In the genomic region with DNA sequence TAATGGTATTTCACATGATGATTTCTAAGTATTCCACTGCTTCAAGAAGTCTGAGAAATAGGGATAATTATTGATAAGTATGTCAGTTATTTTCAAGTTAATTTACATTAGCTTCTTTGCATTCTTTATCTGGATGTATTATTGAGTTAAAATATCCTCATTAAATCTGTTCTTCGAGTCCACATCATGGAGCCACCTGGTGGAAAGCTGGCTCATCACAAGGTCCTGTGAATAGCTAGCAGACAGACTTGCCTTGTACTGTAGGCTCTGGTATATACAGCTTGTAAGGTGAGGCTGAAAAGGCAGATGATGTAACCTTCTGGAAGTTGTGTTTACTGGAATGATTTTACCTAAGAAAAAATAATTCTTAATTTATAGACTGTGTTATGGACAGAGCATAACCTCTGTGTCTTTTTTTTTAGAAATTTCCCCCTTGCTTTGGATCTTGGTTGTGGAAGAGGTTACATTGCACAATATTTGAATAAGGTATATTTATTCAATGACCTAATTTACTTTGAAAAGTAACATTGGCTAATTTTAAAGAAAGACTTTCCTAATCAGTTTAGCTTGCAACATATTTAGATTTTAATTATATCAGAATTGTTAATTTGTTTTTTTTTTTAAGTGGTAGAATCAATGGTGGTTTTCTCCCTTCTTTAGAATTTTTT, we compare ENCODE assay signal across 8 cellular contexts. TPM values are rescaled to one million over a fixed set of nuclear protein-coding genes. Genes with fewer than 3 reads are reported as not detected.
DNase-seq lines count a peak whose midpoint lies in the region; ATAC-seq, FAIRE-seq and TF ChIP-seq lines count a peak whose summit lies in the region.

No MANE protein-coding gene starts in this region.

- in situ Hi-C loops in ACHN (cut with HindIII; ENCODE audit: low pct_ligation_motif_present, low pct_unique_long_range_greater_than_20kb, low sequenced_read_pairs) = no loop called here

- H3K27me3 Mint-ChIP-seq in activated CD4-positive, alpha-beta T cell treated with anti-CD3 and anti-CD28 coated beads, Interleukin-2, amount 10 ng/mL, durations not matched to agents 7 days and 5 days = no peaks in the 10 kb centered on the region

- POLR2A ChIA-PET in activated CD4-positive, alpha-beta T cell treated with anti-CD3 and anti-CD28 coated beads, Interleukin-2, amount 10 ng/mL, durations not matched to agents 7 days and 5 days (lab: Charles Lee) = no interaction called here

- H3K9me3 Mint-ChIP-seq in activated CD4-positive, alpha-beta T cell treated with anti-CD3 and anti-CD28 coated beads, Interleukin-2, amount 10 ng/mL, durations not matched to agents 7 days and 5 days = no peaks in the 10 kb centered on the region

- H3K4me3 ChIP-seq in fibroblast of mammary gland (ENCODE audit: control insufficient read depth, low read depth, low read length) = no peak overlapping the region

- H3K27ac Mint-ChIP-seq in activated CD4-positive, alpha-beta T cell treated with anti-CD3 and anti-CD28 coated beads, Interleukin-2, amount 10 ng/mL, durations not matched to agents 7 days and 5 days = no peak overlapping the region

- CTCF ChIA-PET in activated CD4-positive, alpha-beta T cell treated with anti-CD3 and anti-CD28 coated beads, Interleukin-2, amount 10 ng/mL, durations not matched to agents 7 days and 5 days (lab: Charles Lee) = interaction anchor here (0.8 to 1.6 kb wide), 5 partner anchors 11 to 30 kb away, joined by 3 to 6 read pairs (median 3); no protein-coding TSS in a partner anchor

- peak; percentile 40 for ATAC-seq in HG02870 (IDR thresholded peaks at IDR 0.05; ENCODE audit: unreplicated experiment)

- TF ChIP-seq CTCF in fibroblast of mammary gland (conservative IDR thresholded peaks at IDR 0.05; ENCODE audit: control insufficient read depth, insufficient read depth, low read depth, low read length) = peak; percentile 64

- FAIRE-seq in G401.6 (lab: Jason Lieb, UNC) = peak; percentile 89

- H3K4me3 Mint-ChIP-seq in activated CD4-positive, alpha-beta T cell treated with anti-CD3 and anti-CD28 coated beads, Interleukin-2, amount 10 ng/mL, durations not matched to agents 7 days and 5 days = no peak overlapping the region

- peaks cover 33% of the 10 kb centered on the region for H3K36me3 Mint-ChIP-seq in activated CD4-positive, alpha-beta T cell treated with anti-CD3 and anti-CD28 coated beads, Interleukin-2, amount 10 ng/mL, durations not matched to agents 7 days and 5 days (ENCODE audit: low read depth)

- DNase-seq in ACHN (peak; percentile 62), NCI-H2196 (lab: John Stamatoyannopoulos, UW; ENCODE audit: unreplicated experiment) (peak; percentile 49), fibroblast of mammary gland (ENCODE audit: low read depth) (peak; percentile 72), retina (peak; percentile 25), NK-92 (lab: John Stamatoyannopoulos, UW; ENCODE audit: unreplicated experiment) (no peak)
- DNase-seq in activated CD4-positive, alpha-beta T cell treated with anti-CD3 and anti-CD28 coated beads, Interleukin-2, amount 10 ng/mL, durations not matched to agents 7 days and 5 days = peak; percentile 58

- peaks cover 30% of the 10 kb centered on the region for H3K4me1 Mint-ChIP-seq in activated CD4-positive, alpha-beta T cell treated with anti-CD3 and anti-CD28 coated beads, Interleukin-2, amount 10 ng/mL, durations not matched to agents 7 days and 5 days

RNA-seq across cellular contexts. Expression of a gene that starts 3.5 kb away (rescaled TPM):
- total RNA-seq in activated CD4-positive, alpha-beta T cell treated with anti-CD3 and anti-CD28 coated beads, Interleukin-2, amount 10 ng/mL, durations not matched to agents 7 days and 5 days = 10 to 100 TPM; 21.2 to 25.4 TPM

RNA-seq across cellular contexts. Expression of a gene that starts 3.6 kb away (rescaled TPM):
- total RNA-seq in activated CD4-positive, alpha-beta T cell treated with anti-CD3 and anti-CD28 coated beads, Interleukin-2, amount 10 ng/mL, durations not matched to agents 7 days and 5 days = 10 to 100 TPM; 12.4 to 12.7 TPM
